In genomic region chr22:28799834-28800307, GRCh38 we compare ENCODE assay signal across 8 cellular contexts. TPM values are rescaled to one million over a fixed set of nuclear protein-coding genes. Genes with fewer than 3 reads are reported as not detected.
DNase-seq lines count a peak whose midpoint lies in the region; ATAC-seq, FAIRE-seq and TF ChIP-seq lines count a peak whose summit lies in the region.

No MANE protein-coding gene starts in this region.

- peak overlapping the region; percentile 39 for H3K4me2 ChIP-seq in GM12878 (ENCODE audit: control insufficient read depth, insufficient read depth)

- WGBS in GM12878 (ENCODE audit: insufficient coverage, insufficient replicate concordance, low lambda C conversion rate, missing lambda C conversion rate): 3% methylated on average over 26 of the region's 29 CpGs

- TF ChIP-seq RAD21 in GM12878 (IDR thresholded peaks at IDR 0.05; ENCODE audit: insufficient read depth, low read depth, low read length): no peak

- no peaks in the 10 kb centered on the region for H3K9me3 ChIP-seq in GM12878 (replicated peaks; ENCODE audit: control insufficient read depth, insufficient read depth, low read length)

- H3K4me1 ChIP-seq in GM12878 (ENCODE audit: control insufficient read depth, insufficient read depth, low read length): peaks cover 16% of the 10 kb centered on the region

- TF ChIP-seq CTCF in GM12878 (IDR thresholded peaks at IDR 0.05 in 2 of 3, conservative IDR thresholded peaks at IDR 0.05 in 1 of 3; ENCODE audit: control insufficient read depth in 2 of 3, extremely low read depth in 1 of 3, insufficient read depth in 1 of 3, low read depth in 3 of 3, low read length in 3 of 3): no peak

- CTCF ChIA-PET in GM12878 (lab: Yijun Ruan, JAX): interaction anchor here (1.3 to 5.3 kb wide), 7 partner anchors 12 to 241 kb away, joined by 3 to 26 read pairs (median 5); partner anchors contain the start of gene CCDC117

- POLR2A ChIA-PET in GM12878 (lab: Charles Lee): interaction anchor here (0.6 to 7.5 kb wide), 13 partner anchors 10 to 1088 kb away, joined by 3 to 78 read pairs (median 3); partner anchors contain the start of genes CCDC117, CHEK2 and HSCB

- ATAC-seq in HG02642 (IDR thresholded peaks at IDR 0.05; ENCODE audit: poor library complexity, unreplicated experiment): peak; percentile 38
- ATAC-seq in GM12878: peak; percentile 71

- H4K20me1 ChIP-seq in GM12878 (ENCODE audit: control insufficient read depth, insufficient read depth): no peaks in the 10 kb centered on the region

- peak overlapping the region; percentile 83 for H3K4me3 ChIP-seq in GM12878

- H3K79me2 ChIP-seq in GM12878 (ENCODE audit: control insufficient read depth, insufficient read depth, low read length): peaks cover 69% of the 10 kb centered on the region

- peaks cover 6 to 15% of the 10 kb centered on the region in 2 experiments for H3K36me3 ChIP-seq in GM12878 (ENCODE audit: control insufficient read depth in 2 of 2, insufficient read depth in 2 of 2, low read length in 1 of 2)

- RAD21 ChIA-PET in GM12878 (lab: Charles Lee; ENCODE audit: unreplicated experiment): interaction anchor here (0.9 to 7.8 kb wide), 14 partner anchors 9 to 108 kb away, joined by 3 to 74 read pairs (median 5); partner anchors contain the start of gene CCDC117

- SMC1A ChIA-PET in GM12878 (lab: Charles Lee; ENCODE audit: uncharacterized antibody, unreplicated experiment): interaction anchor here (0.8 to 12.5 kb wide), 12 partner anchors 9 to 405 kb away, joined by 3 to 130 read pairs (median 4); partner anchors contain the start of gene CHEK2

- no peak for FAIRE-seq in GM12878 (lab: Jason Lieb, UNC)

- peak; percentile 48 for DNase-seq in NCI-H82 (lab: John Stamatoyannopoulos, UW)
- DNase-seq in NCI-H82 treated with DMSO at 0.1 percent for 48 hours (lab: John Stamatoyannopoulos, UW; ENCODE audit: unreplicated experiment): no peak
- DNase-seq in NCI-H69 (lab: John Stamatoyannopoulos, UW): peak; percentile 74
- no peak for DNase-seq in GM12878 (ENCODE audit: low read depth, low spot score)
- DNase-seq in hypothalamus (lab: John Stamatoyannopoulos, UW): peak in 27 of 51 donors; percentile 22 to 77 (median 44)
- peak; percentile 39 for DNase-seq in renal cortical epithelial cell (ENCODE audit: low read depth)
- no peak for DNase-seq in NCI-H446 treated with DMSO at 0.1 percent for 48 hours (lab: John Stamatoyannopoulos, UW)

- H3K9ac ChIP-seq in GM12878 (ENCODE audit: control insufficient read depth, insufficient read depth, low read length): peak overlapping the region; percentile 99

- H3K27ac ChIP-seq in GM12878 (ENCODE audit: control insufficient read depth, insufficient read depth): peak overlapping the region; percentile 95

- in situ Hi-C loops in GM12878 (cut with MboI): no loop called here

- TF ChIP-seq EP300 in GM12878 (IDR thresholded peaks at IDR 0.05; ENCODE audit: borderline replicate concordance in 1 of 2, control insufficient read depth in 1 of 2, low read depth in 2 of 2, low read length in 2 of 2): no peak

- TF ChIP-seq POLR2A in GM12878 (IDR thresholded peaks at IDR 0.05; ENCODE audit: low read depth, low read length): no peak

- H3K27me3 ChIP-seq in GM12878 (replicated peaks in 1 of 2; ENCODE audit: control insufficient read depth in 2 of 2, insufficient read depth in 2 of 2, low read length in 1 of 2): no peaks in the 10 kb centered on the region

- no TSS peak for BruUV-seq in GM12878 (replicated peaks; lab: Mats Ljungman, UMichigan)

- intact Hi-C loops in GM12878 (cut with micrococcal nuclease; ENCODE audit: unreplicated experiment): loop anchor here (10.0 kb wide), 1 partner anchor 125 kb away; the partner anchor contains the start of gene TTC28

- peak overlapping the region; percentile 15 for H2AFZ ChIP-seq in GM12878 (ENCODE audit: control insufficient read depth, low read depth, low read length)

TF ChIP-seq in GM12878, 131 proteins besides CTCF, POLR2A, EP300 and RAD21 (continues in another document):
- TF ChIP-seq SUZ12 (IDR thresholded peaks at IDR 0.05; ENCODE audit: unreplicated experiment): no peak

RNA-seq across cellular contexts. Expression of gene XBP1, which starts 0.5 kb away (rescaled TPM):
- total RNA-seq in GM12878 (2013; cell fraction: nucleolus; rRNA removed): 59.0 and 62.3 TPM in 2 replicates
- 234 and 238 TPM in 2 replicates for total RNA-seq in GM12878 (2014; rRNA removed)
- 134 and 138 TPM in 2 replicates for total RNA-seq in GM12878 (2014; rRNA removed; fragmentation: Illumina TruSeq; extraction: Trizol)
- 141 and 149 TPM in 2 replicates for total RNA-seq in GM12878 (2021)
- polyA plus RNA-seq in GM12878 (2011; ENCODE audit: low read depth): 145 TPM
- 93.1 and 96.5 TPM in 2 replicates for polyA plus RNA-seq in GM12878 (2011; rRNA removed)
- polyA plus RNA-seq in GM12878 (2011; cell fraction: cytosol; rRNA removed): 81.6 and 104 TPM in 2 replicates
- 46.9 and 50.2 TPM in 2 replicates for polyA plus RNA-seq in GM12878 (2011; cell fraction: nucleus; rRNA removed)
- 156 and 163 TPM in 2 replicates for polyA plus RNA-seq in GM12878 (2012)
- polyA plus RNA-seq in GM12878 (2014; fragmentation: Illumina TruSeq; extraction: Trizol): 165 and 186 TPM in 2 replicates
- 10 to 100 TPM; 44.5 to 67.3 TPM for polyA plus RNA-seq in GM12878 (2014; fragmentation: Nextera tagmentation; extraction: Ambion mirVana)
- polyA plus RNA-seq in GM12878 (2014; rRNA removed): 149 and 183 TPM in 2 replicates
- polyA plus RNA-seq in GM12878 (2016; fragmentation: Nextera tagmentation; extraction: Ambion mirVana): 100 to 1,000 TPM; 276 to 313 TPM
- polyA minus RNA-seq in GM12878 (2011; rRNA and poly(A)+ RNA removed): 115 and 124 TPM in 2 replicates
- polyA minus RNA-seq in GM12878 (2011; cell fraction: cytosol; rRNA and poly(A)+ RNA removed): 39.5 and 42.4 TPM in 2 replicates
- polyA minus RNA-seq in GM12878 (2011; cell fraction: nucleus; rRNA and poly(A)+ RNA removed): 24.5 and 42.6 TPM in 2 replicates
- 156 and 197 TPM in 2 replicates for total RNA-seq in renal cortical epithelial cell

RNA-seq across cellular contexts. Expression of gene CCDC117, which starts 27.4 kb away (rescaled TPM):
- total RNA-seq in GM12878 (2013; cell fraction: nucleolus; rRNA removed): 14.8 and 16.4 TPM in 2 replicates
- total RNA-seq in GM12878 (2014; rRNA removed) (18.0 and 21.2 TPM in 2 replicates), GM12878 (2014; rRNA removed; fragmentation: Illumina TruSeq; extraction: Trizol) (21.7 TPM in 2 replicates), GM12878 (2021) (19.5 and 24.2 TPM in 2 replicates), renal cortical epithelial cell (18.2 and 20.6 TPM in 2 replicates)
- polyA plus RNA-seq in GM12878 (2011; ENCODE audit: low read depth): 6.4 TPM
- polyA plus RNA-seq in GM12878 (2011; rRNA removed) (24.6 and 49.9 TPM in 2 replicates), GM12878 (2014; fragmentation: Illumina TruSeq; extraction: Trizol) (22.2 and 26.1 TPM in 2 replicates), GM12878 (2014; fragmentation: Nextera tagmentation; extraction: Ambion mirVana) (1 to 10 TPM; 6.3 to 8.3 TPM), GM12878 (2014; rRNA removed) (11.7 and 12.8 TPM in 2 replicates), GM12878 (2016; fragmentation: Nextera tagmentation; extraction: Ambion mirVana) (10 to 100 TPM; 31.7 to 32.2 TPM)
- 7.9 and 10.2 TPM in 2 replicates for polyA plus RNA-seq in GM12878 (2011; cell fraction: cytosol; rRNA removed)
- 4.3 and 7.9 TPM in 2 replicates for polyA plus RNA-seq in GM12878 (2011; cell fraction: nucleus; rRNA removed)
- 13.3 TPM in 2 replicates for polyA plus RNA-seq in GM12878 (2012)
- polyA minus RNA-seq in GM12878 (2011; rRNA and poly(A)+ RNA removed): 10.0 and 12.5 TPM in 2 replicates
- 11.5 and 15.5 TPM in 2 replicates for polyA minus RNA-seq in GM12878 (2011; cell fraction: cytosol; rRNA and poly(A)+ RNA removed)
- polyA minus RNA-seq in GM12878 (2011; cell fraction: nucleus; rRNA and poly(A)+ RNA removed): 2.4 and 4.3 TPM in 2 replicates

RNA-seq across cellular contexts. Expression of gene HSCB, which starts 58.0 kb away (rescaled TPM):
- 6.1 and 7.0 TPM in 2 replicates for total RNA-seq in GM12878 (2013; cell fraction: nucleolus; rRNA removed)
- 20.8 and 21.2 TPM in 2 replicates for total RNA-seq in GM12878 (2014; rRNA removed)
- 20.9 and 22.2 TPM in 2 replicates for total RNA-seq in GM12878 (2014; rRNA removed; fragmentation: Illumina TruSeq; extraction: Trizol)
- total RNA-seq in GM12878 (2021): 15.3 and 16.0 TPM in 2 replicates
- polyA plus RNA-seq in GM12878 (2011; ENCODE audit: low read depth): 15.0 TPM
- 18.3 and 20.8 TPM in 2 replicates for polyA plus RNA-seq in GM12878 (2011; rRNA removed)
- 15.6 and 17.7 TPM in 2 replicates for polyA plus RNA-seq in GM12878 (2011; cell fraction: cytosol; rRNA removed)
- 2.9 and 3.4 TPM in 2 replicates for polyA plus RNA-seq in GM12878 (2011; cell fraction: nucleus; rRNA removed)
- polyA plus RNA-seq in GM12878 (2012): 19.5 and 23.4 TPM in 2 replicates
- polyA plus RNA-seq in GM12878 (2014; fragmentation: Illumina TruSeq; extraction: Trizol): 15.9 and 18.7 TPM in 2 replicates
- 10 to 100 TPM; 10.6 to 19.0 TPM for polyA plus RNA-seq in GM12878 (2014; fragmentation: Nextera tagmentation; extraction: Ambion mirVana)
- 24.2 and 26.6 TPM in 2 replicates for polyA plus RNA-seq in GM12878 (2014; rRNA removed)
- 10 to 100 TPM; 26.9 to 28.4 TPM for polyA plus RNA-seq in GM12878 (2016; fragmentation: Nextera tagmentation; extraction: Ambion mirVana)
- 4.1 and 6.5 TPM in 2 replicates for polyA minus RNA-seq in GM12878 (2011; rRNA and poly(A)+ RNA removed)
- polyA minus RNA-seq in GM12878 (2011; cell fraction: cytosol; rRNA and poly(A)+ RNA removed): 3.6 and 4.5 TPM in 2 replicates
- polyA minus RNA-seq in GM12878 (2011; cell fraction: nucleus; rRNA and poly(A)+ RNA removed): 2.5 and 3.9 TPM in 2 replicates
- total RNA-seq in renal cortical epithelial cell: 14.8 and 24.1 TPM in 2 replicates

RNA-seq across cellular contexts. Expression of gene CHEK2, which starts 58.3 kb away (rescaled TPM):
- total RNA-seq in GM12878 (2013; cell fraction: nucleolus; rRNA removed): 59.0 and 64.3 TPM in 2 replicates
- total RNA-seq in GM12878 (2014; rRNA removed): 17.8 and 20.7 TPM in 2 replicates
- total RNA-seq in GM12878 (2014; rRNA removed; fragmentation: Illumina TruSeq; extraction: Trizol): 22.9 and 25.6 TPM in 2 replicates
- total RNA-seq in GM12878 (2021): 18.4 and 29.9 TPM in 2 replicates
- 20.8 TPM for polyA plus RNA-seq in GM12878 (2011; ENCODE audit: low read depth)
- polyA plus RNA-seq in GM12878 (2011; rRNA removed): 59.7 and 61.5 TPM in 2 replicates
- polyA plus RNA-seq in GM12878 (2011; cell fraction: cytosol; rRNA removed): 43.5 and 70.8 TPM in 2 replicates
- polyA plus RNA-seq in GM12878 (2011; cell fraction: nucleus; rRNA removed): 39.7 and 41.2 TPM in 2 replicates
- polyA plus RNA-seq in GM12878 (2012): 14.3 and 19.4 TPM in 2 replicates
- 27.7 and 36.9 TPM in 2 replicates for polyA plus RNA-seq in GM12878 (2014; fragmentation: Illumina TruSeq; extraction: Trizol)
- 10 to 100 TPM; 31.1 to 31.4 TPM for polyA plus RNA-seq in GM12878 (2014; fragmentation: Nextera tagmentation; extraction: Ambion mirVana)
- 21.3 and 22.5 TPM in 2 replicates for polyA plus RNA-seq in GM12878 (2014; rRNA removed)
- 10 to 100 TPM; 15.7 to 18.5 TPM for polyA plus RNA-seq in GM12878 (2016; fragmentation: Nextera tagmentation; extraction: Ambion mirVana)
- 28.1 and 40.4 TPM in 2 replicates for polyA minus RNA-seq in GM12878 (2011; rRNA and poly(A)+ RNA removed)
- 19.4 and 26.2 TPM in 2 replicates for polyA minus RNA-seq in GM12878 (2011; cell fraction: cytosol; rRNA and poly(A)+ RNA removed)
- polyA minus RNA-seq in GM12878 (2011; cell fraction: nucleus; rRNA and poly(A)+ RNA removed): 17.9 and 36.3 TPM in 2 replicates
- total RNA-seq in renal cortical epithelial cell: 11.0 and 24.0 TPM in 2 replicates

Comparison
In these comparisons a context has a peak if more than half of its experiments do, and no peak if none do; other contexts are left out.
1. DNase-seq: peak in NCI-H82 (single experiment), NCI-H69 (single experiment), hypothalamus (27 of 51) and renal cortical epithelial cell (single experiment); none in NCI-H82 treated with DMSO at 0.1 percent for 48 hours (single experiment), GM12878 (single experiment) and NCI-H446 treated with DMSO at 0.1 percent for 48 hours (single experiment).